13 cellular contexts compared by ENCODE assay signal in genomic region chr19:2275588-2276428, GRCh38. TPM values are rescaled to one million over a fixed set of nuclear protein-coding genes. Genes with fewer than 3 reads are reported as not detected.
DNase-seq lines count a peak whose midpoint lies in the region; ATAC-seq and TF ChIP-seq lines count a peak whose summit lies in the region.
"Had no signal": no experiment of that assay in that cellular context is flagged by ENCODE, and none has a peak within 500 bp of the region (broad histone marks: within the 10 kb centered on the region; RNA-seq: fewer than 3 reads in every experiment).

No MANE protein-coding gene starts in this region.

- H4K20me1 ChIP-seq in IMR-90 (ENCODE audit: insufficient read depth, low read length), result peaks cover 63% of the 10 kb centered on the region

- H3K4ac ChIP-seq in IMR-90 (ENCODE audit: low read depth, low read length), result no peak overlapping the region

- no peak overlapping the region for H3K18ac ChIP-seq in IMR-90 (ENCODE audit: low read depth, low read length)

- H2AFZ ChIP-seq in IMR-90 (replicated peaks; ENCODE audit: low read length, poor library complexity), result peak overlapping the region; percentile 21

- H3K79me1 ChIP-seq in IMR-90 (ENCODE audit: low read depth in 1 of 2, low read length in 2 of 2), result peaks cover 7 to 42% of the 10 kb centered on the region in 2 experiments

- no peak overlapping the region for H2BK20ac ChIP-seq in IMR-90 (ENCODE audit: low read depth, low read length)

- H3K36me3 ChIP-seq in IMR-90 (ENCODE audit: control insufficient read depth, insufficient read depth, low read length) (peaks cover 34% of the 10 kb centered on the region), esophagus (ENCODE audit: control insufficient read depth in 2 of 2, insufficient read depth in 2 of 2, low read length in 1 of 2) (peaks cover 5 to 23% of the 10 kb centered on the region in 2 donors)

- H3K9me1 ChIP-seq in IMR-90 (ENCODE audit: insufficient read depth, low read length), result no peaks in the 10 kb centered on the region; the same call in 1 of the 2 replicates

- no peak overlapping the region for H3K9ac ChIP-seq in IMR-90 (ENCODE audit: low read depth, low read length)

- no peak overlapping the region for H3K14ac ChIP-seq in IMR-90 (replicated peaks; ENCODE audit: low read depth, low read length)

- H3K27me3 ChIP-seq in IMR-90 (ENCODE audit: control insufficient read depth, insufficient read depth, low read length) (no peaks in the 10 kb centered on the region), esophagus (ENCODE audit: control insufficient read depth in 1 of 2, insufficient read depth in 2 of 2, low read length in 2 of 2) (no peaks in the 10 kb centered on the region)
- H3K27me3 ChIP-seq: BE2C, tibial artery had no signal

- no TSS peak for BruUV-seq in IMR-90 (replicated peaks; lab: Mats Ljungman, UMichigan)

- CTCF ChIA-PET in IMR-90 (lab: Yijun Ruan, JAX), result no interaction called here

- peak overlapping the region; percentile 42 for H2AK9ac ChIP-seq in IMR-90 (replicated peaks; ENCODE audit: low read depth, low read length, poor library complexity)

- TF ChIP-seq CTCF in IMR-90 (conservative IDR thresholded peaks at IDR 0.05; ENCODE audit: low read depth, low read length), result no peak

- H3K56ac ChIP-seq in IMR-90 (ENCODE audit: extremely low read depth, insufficient read depth, low read length), result no peak overlapping the region

- no peaks in the 10 kb centered on the region for H3K9me3 ChIP-seq in IMR-90 (ENCODE audit: control insufficient read depth, insufficient read depth, low read length)
- H3K9me3 ChIP-seq in esophagus (ENCODE audit: control insufficient read depth in 2 of 2, insufficient read depth in 1 of 2, low read depth in 1 of 2, low read length in 1 of 2), result no peaks in the 10 kb centered on the region
- H3K9me3 ChIP-seq: BE2C, tibial artery had no signal

- DNase-seq in IMR-90, result no peak
- DNase-seq in sciatic nerve (ENCODE audit: low spot score), result no peak
- DNase-seq in GM19238 (ENCODE audit: insufficient read length, low spot score), result no peak
- no peak for DNase-seq in NCI-H774 (lab: John Stamatoyannopoulos, UW)
- DNase-seq: NCI-H1048 had no signal

- no peak overlapping the region for H3K23ac ChIP-seq in IMR-90 (ENCODE audit: low read depth, low read length)

- no peak overlapping the region for H2BK120ac ChIP-seq in IMR-90 (ENCODE audit: low read depth, low read length)

- no peak overlapping the region for H2BK5ac ChIP-seq in IMR-90 (ENCODE audit: low read depth, low read length, poor library complexity, severe bottlenecking)

- H3K4me2 ChIP-seq in IMR-90 (ENCODE audit: low read depth, low read length), result no peak overlapping the region

- in situ Hi-C loops in IMR-90 (cut with MboI; ENCODE audit: low sequenced_read_pairs), result loop anchor here (10.0 kb wide), 1 partner anchor 339 kb away; no protein-coding TSS in a partner anchor

- H3K4me1 ChIP-seq in IMR-90 (ENCODE audit: control insufficient read depth, insufficient read depth, low read length) (peaks cover 14% of the 10 kb centered on the region), esophagus (ENCODE audit: control insufficient read depth in 2 of 2, insufficient read depth in 2 of 2, low read length in 1 of 2) (peaks cover 5 to 30% of the 10 kb centered on the region in 2 donors)

- intact Hi-C loops in IMR-90 (cut with micrococcal nuclease), result loop anchor here (1.0 kb wide), 1 partner anchor 115 kb away; no protein-coding TSS in a partner anchor
- intact Hi-C loops in sciatic nerve (cut with DNase I), result loop anchor here (10.0 kb wide), 1 partner anchor 109 kb away; no protein-coding TSS in a partner anchor

- TF ChIP-seq RAD21 in IMR-90 (IDR thresholded peaks at IDR 0.05; ENCODE audit: low read length), result no peak

- H4K5ac ChIP-seq in IMR-90 (ENCODE audit: low read depth, low read length), result no peak overlapping the region

- ATAC-seq in IMR-90 (ENCODE audit: low read depth) (no peak), sciatic nerve (peak; percentile 4), HG03469 (IDR thresholded peaks at IDR 0.05; ENCODE audit: unreplicated experiment) (no peak)

- H4K8ac ChIP-seq in IMR-90 (ENCODE audit: low read depth in 2 of 2, low read length in 2 of 2), result no peak overlapping the region

- H2BK15ac ChIP-seq in IMR-90 (ENCODE audit: low read depth, low read length), result no peak overlapping the region

- dilution Hi-C loops in IMR-90 (cut with HindIII; ENCODE audit: low sequenced_read_pairs, unreplicated experiment), result no loop called here

- WGBS in IMR-90 (ENCODE audit: extremely low coverage in 2 of 2, insufficient read length in 1 of 2), 2 experiments, result 74% methylated on average over 54 of the region's 74 CpGs; no CpG with 5 or more reads in 1 of the 2 experiments
- WGBS in esophagus, 2 donors, result 49 to 56% methylated on average over 64 to 74 of the region's 74 CpGs

- H4K91ac ChIP-seq in IMR-90 (ENCODE audit: insufficient read depth, low read depth, low read length), result no peak overlapping the region

- no peak overlapping the region for H2AK5ac ChIP-seq in IMR-90 (ENCODE audit: low read depth, low read length)

- H3K27ac ChIP-seq in IMR-90 (ENCODE audit: insufficient read depth, low read length), result no peak overlapping the region
- H3K27ac ChIP-seq in esophagus (ENCODE audit: low read depth in 2 of 2, low read length in 1 of 2), result peak overlapping the region; percentile 13 to 56

- POLR2A ChIA-PET in IMR-90 (lab: Charles Lee; ENCODE audit: unreplicated experiment), result no interaction called here

- no peak for TF ChIP-seq POLR2A in IMR-90 (IDR thresholded peaks at IDR 0.05; ENCODE audit: low read depth, low read length)

- no peak overlapping the region for H3K4me3 ChIP-seq in IMR-90 (ENCODE audit: insufficient read depth, low read depth, low read length)
- no peak overlapping the region for H3K4me3 ChIP-seq in esophagus (ENCODE audit: low read depth in 1 of 2, low read length in 2 of 2)
- H3K4me3 ChIP-seq: tibial artery had no signal

TF ChIP-seq in IMR-90, 13 proteins besides CTCF, POLR2A, EP300 and RAD21:
- TF ChIP-seq MXI1 (IDR thresholded peaks at IDR 0.05; ENCODE audit: borderline replicate concordance, low read depth, low read length), result no peak
- no peak for TF ChIP-seq SMC3 (IDR thresholded peaks at IDR 0.05; ENCODE audit: low read depth, low read length)
- TF ChIP-seq FOS (IDR thresholded peaks at IDR 0.05; ENCODE audit: low read depth, low read length), result no peak
- TF ChIP-seq CHD1 (IDR thresholded peaks at IDR 0.05; ENCODE audit: low read depth, low read length), result no peak
- no peak for TF ChIP-seq NFE2L2 (IDR thresholded peaks at IDR 0.05; ENCODE audit: low read depth, low read length)
- TF ChIP-seq, protein P1, sequence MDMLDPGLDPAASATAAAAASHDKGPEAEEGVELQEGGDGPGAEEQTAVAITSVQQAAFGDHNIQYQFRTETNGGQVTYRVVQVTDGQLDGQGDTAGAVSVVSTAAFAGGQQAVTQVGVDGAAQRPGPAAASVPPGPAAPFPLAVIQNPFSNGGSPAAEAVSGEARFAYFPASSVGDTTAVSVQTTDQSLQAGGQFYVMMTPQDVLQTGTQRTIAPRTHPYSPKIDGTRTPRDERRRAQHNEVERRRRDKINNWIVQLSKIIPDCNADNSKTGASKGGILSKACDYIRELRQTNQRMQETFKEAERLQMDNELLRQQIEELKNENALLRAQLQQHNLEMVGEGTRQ (IDR thresholded peaks at IDR 0.05; ENCODE audit: low read depth, low read length), result no peak
- no peak for TF ChIP-seq CEBPB (IDR thresholded peaks at IDR 0.05; ENCODE audit: low read depth, low read length)

RNA-seq across cellular contexts. Expression of gene PEAK3, which starts 6.2 kb away (rescaled TPM):
- total RNA-seq in IMR-90 (2012; rRNA removed) (under 0.01 TPM in 1 of 2 replicates, not detected in the other), sciatic nerve (0.71 TPM)
- polyA plus RNA-seq in IMR-90 (2012; rRNA removed) (0.09 and 0.19 TPM in 2 replicates), esophagus (under 1 TPM; 0.02 to 0.06 TPM)
- 0.09 and 0.15 TPM in 2 replicates for polyA plus RNA-seq in IMR-90 (2012; cell fraction: cytosol; rRNA removed)
- polyA plus RNA-seq in IMR-90 (2012; cell fraction: nucleus; rRNA removed; ENCODE audit: low replicate concordance), result 0.14 TPM in 1 of 2 replicates, not detected in the other
- total RNA-seq: G401, NCI-H460, pulmonary artery endothelial cell, SK-MEL-5 had no signal

RNA-seq across cellular contexts. Expression of gene JSRP1, which starts 19.6 kb away (rescaled TPM):
- total RNA-seq in IMR-90 (2012; rRNA removed) (not detected in 2 replicates), sciatic nerve (not detected)
- polyA plus RNA-seq in IMR-90 (2012; rRNA removed) (not detected in 2 replicates), esophagus (under 1 TPM; 0.13 to 0.20 TPM)
- polyA plus RNA-seq in IMR-90 (2012; cell fraction: cytosol; rRNA removed), result 0.07 and 0.18 TPM in 2 replicates
- polyA plus RNA-seq in IMR-90 (2012; cell fraction: nucleus; rRNA removed; ENCODE audit: low replicate concordance), result 0.62 and 0.78 TPM in 2 replicates
- total RNA-seq: NCI-H460 had no signal

RNA-seq across cellular contexts. Expression of gene AMH, which starts 26.7 kb away (rescaled TPM):
- total RNA-seq in IMR-90 (2012; rRNA removed), result under 0.01 TPM in 1 of 2 replicates, not detected in the other
- 0.86 and 1.5 TPM in 2 replicates for polyA plus RNA-seq in IMR-90 (2012; rRNA removed)
- polyA plus RNA-seq in IMR-90 (2012; cell fraction: cytosol; rRNA removed), result 0.06 and 0.22 TPM in 2 replicates
- 9.1 and 40.5 TPM in 2 replicates for polyA plus RNA-seq in IMR-90 (2012; cell fraction: nucleus; rRNA removed; ENCODE audit: low replicate concordance)
- 1 to 10 TPM in 1 of 2 donors, under 1 TPM in 1; 0.55 to 2.5 TPM for polyA plus RNA-seq in esophagus
- 1.3 TPM for total RNA-seq in sciatic nerve

RNA-seq across cellular contexts. Expression of gene LINGO3, which starts 32.1 kb away (rescaled TPM):
- total RNA-seq in IMR-90 (2012; rRNA removed) (not detected in 2 replicates), sciatic nerve (not detected)
- polyA plus RNA-seq in IMR-90 (2012; rRNA removed) (not detected in 2 replicates), esophagus (under 1 TPM in 1 of 2 donors, not detected in 1; 0.02 TPM)
- 0.03 TPM in 1 of 2 replicates, not detected in the other for polyA plus RNA-seq in IMR-90 (2012; cell fraction: cytosol; rRNA removed)
- not detected in 2 replicates for polyA plus RNA-seq in IMR-90 (2012; cell fraction: nucleus; rRNA removed; ENCODE audit: low replicate concordance)
- total RNA-seq: G401, pulmonary artery endothelial cell had no signal

RNA-seq across cellular contexts. Expression of gene SF3A2, which starts 39.2 kb away (rescaled TPM):
- total RNA-seq in IMR-90 (2012; rRNA removed) (4.8 and 7.5 TPM in 2 replicates), sciatic nerve (65.0 TPM)
- polyA plus RNA-seq in IMR-90 (2012; rRNA removed) (29.8 and 34.5 TPM in 2 replicates), esophagus (10 to 100 TPM; 38.2 to 55.3 TPM)
- polyA plus RNA-seq in IMR-90 (2012; cell fraction: cytosol; rRNA removed), result 18.6 and 34.5 TPM in 2 replicates
- polyA plus RNA-seq in IMR-90 (2012; cell fraction: nucleus; rRNA removed; ENCODE audit: low replicate concordance), result 82.8 and 174 TPM in 2 replicates
